Comparison of ENCODE assay signal across 2 cellular contexts in genomic region chr6:131160254-131160758, GRCh38.
TF ChIP-seq lines count a peak whose summit lies in the region.

No MANE protein-coding gene starts in this region.

TF ChIP-seq in IMR-90, 13 proteins besides CTCF, POLR2A, EP300 and RAD21:
- TF ChIP-seq FOS (IDR thresholded peaks at IDR 0.05; ENCODE audit: low read depth, low read length) (no peak), SMC3 (IDR thresholded peaks at IDR 0.05; ENCODE audit: low read depth, low read length) (no peak), USF2 (IDR thresholded peaks at IDR 0.05; ENCODE audit: low read depth, low read length) (no peak), CHD1 (IDR thresholded peaks at IDR 0.05; ENCODE audit: low read depth, low read length) (no peak), RFX5 (IDR thresholded peaks at IDR 0.05; ENCODE audit: low read depth, low read length) (no peak), RCOR1 (IDR thresholded peaks at IDR 0.05; ENCODE audit: insufficient replicate concordance, low read length) (no peak), NFE2L2 (IDR thresholded peaks at IDR 0.05; ENCODE audit: low read depth, low read length) (no peak), BHLHE40 (IDR thresholded peaks at IDR 0.05; ENCODE audit: low read depth, low read length) (no peak), MAFK (IDR thresholded peaks at IDR 0.05; ENCODE audit: low read depth, low read length) (no peak), MAZ (IDR thresholded peaks at IDR 0.05; ENCODE audit: borderline replicate concordance, low read depth, low read length) (no peak)

TF ChIP-seq in HepG2, 621 proteins besides CTCF, POLR2A, EP300 and RAD21 (continues in another document):
- no peak for TF ChIP-seq ZHX1 (CRISPR knock-in tag; IDR thresholded peaks at IDR 0.05; ENCODE audit: low read depth)
- no peak for TF ChIP-seq MATR3 (CRISPR knock-in tag; IDR thresholded peaks at IDR 0.05)
- TF ChIP-seq ZBTB25 (CRISPR knock-in tag; IDR thresholded peaks at IDR 0.05) = no peak
- TF ChIP-seq DR1 (CRISPR knock-in tag; IDR thresholded peaks at IDR 0.05) = no peak
- TF ChIP-seq MAX (IDR thresholded peaks at IDR 0.05) = no peak
- TF ChIP-seq NFE2L2 (IDR thresholded peaks at IDR 0.05; ENCODE audit: low read length) = no peak
- TF ChIP-seq SOX13 (IDR thresholded peaks at IDR 0.05) = no peak
- TF ChIP-seq SOX13 (CRISPR knock-in tag; conservative IDR thresholded peaks at IDR 0.05 in 1 of 2, IDR thresholded peaks at IDR 0.05 in 1 of 2) = peak in 1 of 2 experiments; percentile 47; a peak in 1 of 4 replicates
- TF ChIP-seq ESRRA (CRISPR knock-in tag; IDR thresholded peaks at IDR 0.05; ENCODE audit: low read depth) = no peak
- TF ChIP-seq ZNF24 (IDR thresholded peaks at IDR 0.05) = no peak
- peak; percentile 72 for TF ChIP-seq SALL1 (CRISPR knock-in tag; IDR thresholded peaks at IDR 0.05)
- 0 out of 2 replicates have a peak, but pooled peaks have one; percentile 25 for TF ChIP-seq MED1 (CRISPR knock-in tag; IDR thresholded peaks at IDR 0.05)
- peak; percentile 37 for TF ChIP-seq HNF4A (CRISPR knock-in tag; IDR thresholded peaks at IDR 0.05)
- TF ChIP-seq ONECUT2 (CRISPR knock-in tag; IDR thresholded peaks at IDR 0.05) = no peak
- no peak for TF ChIP-seq ZNF691 (CRISPR knock-in tag; IDR thresholded peaks at IDR 0.05; ENCODE audit: borderline replicate concordance, low read depth)
- 0 out of 2 replicates have a peak, but pooled peaks have one; percentile 19 for TF ChIP-seq ARID5B (CRISPR knock-in tag; IDR thresholded peaks at IDR 0.05)
- TF ChIP-seq REST (IDR thresholded peaks at IDR 0.05; ENCODE audit: borderline replicate concordance in 1 of 2, low read depth in 1 of 2, low read length in 2 of 2) = no peak
- no peak for TF ChIP-seq TSC22D2 (CRISPR knock-in tag; IDR thresholded peaks at IDR 0.05; ENCODE audit: borderline replicate concordance)
- TF ChIP-seq YEATS2 (CRISPR knock-in tag; IDR thresholded peaks at IDR 0.05; ENCODE audit: borderline replicate concordance) = no peak
- 0 out of 2 replicates have a peak, but pooled peaks have one; percentile 36 for TF ChIP-seq PAXIP1 (CRISPR knock-in tag; conservative IDR thresholded peaks at IDR 0.05)
- TF ChIP-seq ZFP90 (CRISPR knock-in tag; IDR thresholded peaks at IDR 0.05; ENCODE audit: borderline replicate concordance) = peak; percentile 82; the same call in 1 of the 2 replicates
- no peak for TF ChIP-seq CBX1 (IDR thresholded peaks at IDR 0.05; ENCODE audit: low read depth)
- TF ChIP-seq POLR2AphosphoS2 (IDR thresholded peaks at IDR 0.05; ENCODE audit: low read depth, low read length) = no peak
- no peak for TF ChIP-seq ZNF432 (CRISPR knock-in tag; IDR thresholded peaks at IDR 0.05; ENCODE audit: borderline replicate concordance)
- no peak for TF ChIP-seq TARDBP (CRISPR knock-in tag; IDR thresholded peaks at IDR 0.05)
- TF ChIP-seq ZNF281 (CRISPR knock-in tag; IDR thresholded peaks at IDR 0.05; ENCODE audit: borderline replicate concordance) = no peak
- no peak for TF ChIP-seq SNAI1 (CRISPR knock-in tag; IDR thresholded peaks at IDR 0.05; ENCODE audit: borderline replicate concordance)
- TF ChIP-seq ZNF224 (CRISPR knock-in tag; IDR thresholded peaks at IDR 0.05) = no peak
- TF ChIP-seq HNRNPH1 (optimal IDR thresholded peaks at IDR 0.05; ENCODE audit: low read depth, low read length) = no peak
- TF ChIP-seq E2F1 (CRISPR knock-in tag; IDR thresholded peaks at IDR 0.05) = peak; percentile 55; the same call in 1 of the 2 replicates
- peak; percentile 45; the same call in 1 of the 2 replicates for TF ChIP-seq ZNF362 (CRISPR knock-in tag; IDR thresholded peaks at IDR 0.05; ENCODE audit: borderline replicate concordance)
